ENCODE assay signal across 12 cellular contexts in the genomic region with DNA sequence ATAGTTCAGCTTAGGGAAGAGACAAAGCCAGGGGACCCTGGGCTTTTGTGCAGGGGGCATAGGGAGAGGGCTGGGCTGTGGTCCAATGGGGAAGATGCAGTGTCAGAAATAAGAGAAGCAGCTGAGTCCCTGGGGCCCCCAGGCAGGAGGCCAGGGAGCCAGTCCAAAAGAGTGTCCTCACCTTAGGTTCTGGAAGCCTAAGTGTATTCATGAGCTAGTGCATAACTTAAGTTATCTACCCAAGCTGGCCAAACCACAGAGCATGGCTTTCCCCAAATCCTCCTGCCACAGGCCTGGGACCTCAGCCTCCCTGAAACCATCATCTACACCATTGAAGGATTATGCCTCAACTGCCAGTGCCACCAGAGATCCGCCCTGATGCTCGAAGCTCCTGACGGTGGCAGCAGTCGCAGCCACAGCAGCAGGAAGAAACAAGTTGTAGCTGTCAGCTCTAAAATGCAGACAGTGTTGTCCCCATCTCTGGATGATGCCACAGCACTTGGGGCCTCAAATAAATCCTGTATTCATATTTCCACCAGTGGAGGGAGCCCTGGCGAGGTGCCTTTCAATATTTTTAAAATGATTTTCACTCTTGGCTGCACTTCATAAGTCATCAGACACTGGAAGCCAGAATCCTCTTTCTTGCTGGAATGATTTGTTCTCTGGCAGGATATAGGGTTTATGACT.
DNase-seq lines count a peak whose midpoint lies in the region; ATAC-seq and TF ChIP-seq lines count a peak whose summit lies in the region.
"Had no signal": no experiment of that assay in that cellular context is flagged by ENCODE, and none has a peak within 500 bp of the region (broad histone marks: within the 10 kb centered on the region; RNA-seq: fewer than 3 reads in every experiment).

No MANE protein-coding gene starts in this region.

- TF ChIP-seq POLR2A in tibial nerve (IDR thresholded peaks at IDR 0.05) = no peak

- TF ChIP-seq EP300 in tibial nerve (IDR thresholded peaks at IDR 0.05) = no peak

- WGBS in heart right ventricle, 2 donors = 64 to 69% methylated on average over 5 of the region's 5 CpGs
- 49% methylated on average over 5 of the region's 5 CpGs for WGBS in right cardiac atrium
- WGBS in tibial nerve, 2 donors = 60 to 65% methylated on average over 5 of the region's 5 CpGs

- DNase-seq in heart right ventricle = no peak
- DNase-seq in right cardiac atrium = no peak
- peak; percentile 1 for DNase-seq in RPMI8226
- peak; percentile 58 for DNase-seq in inferior parietal cortex (ENCODE audit: extremely low spot score)
- DNase-seq in tibial nerve (ENCODE audit: low spot score in 2 of 2) = peak in 1 of 2 donors; percentile 40
- no peak for DNase-seq in SKM-1 (lab: John Stamatoyannopoulos, UW; ENCODE audit: unreplicated experiment)
- DNase-seq in GM03348 (ENCODE audit: low spot score) = no peak
- DNase-seq: activated CD4-positive, alpha-beta T cell treated with anti-CD3 and anti-CD28 coated beads, Interleukin-2, amount 50 U/mL, for 1 hour; left colon; NCI-H1048 had no signal

- TF ChIP-seq CTCF in heart right ventricle (IDR thresholded peaks at IDR 0.05) (peak in 6 of 9 donors; percentile 27 to 54 (median 40)), tibial nerve (IDR thresholded peaks at IDR 0.05) (peak in 4 of 5 experiments; percentile 11 to 37 (median 20))

- H3K4me1 ChIP-seq in heart right ventricle (peaks cover 0 to 16% (median 5%) of the 10 kb centered on the region in 9 donors), right cardiac atrium (ENCODE audit: control insufficient read depth, insufficient read depth, low read length) (no peaks in the 10 kb centered on the region), tibial nerve (peaks cover 0 to 29% (median 0%) of the 10 kb centered on the region in 4 donors)

- intact Hi-C loops in heart right ventricle (cut with DNase I) = loop anchor here in 4 of 10 donors (5.0 to 10.0 kb wide), 4 partner anchors 223 to 585 kb away; partner anchors contain the start of gene GRID1 (in 1 of the 4)
- intact Hi-C loops in right cardiac atrium (cut with DNase I) = no loop called here

- no peak overlapping the region for H3K4me3 ChIP-seq in heart right ventricle
- H3K4me3 ChIP-seq in right cardiac atrium (ENCODE audit: low read length) = no peak overlapping the region
- H3K4me3 ChIP-seq in tibial nerve = no peak overlapping the region

- H3K9me3 ChIP-seq in heart right ventricle (no peaks in the 10 kb centered on the region), right cardiac atrium (ENCODE audit: control insufficient read depth, low read length) (no peaks in the 10 kb centered on the region), tibial nerve (no peaks in the 10 kb centered on the region)

- ATAC-seq in heart right ventricle = peak in 3 of 8 donors; percentile 16 to 62 (median 45)
- ATAC-seq in right cardiac atrium = no peak
- ATAC-seq in HG02588 (IDR thresholded peaks at IDR 0.05; ENCODE audit: unreplicated experiment) = no peak
- ATAC-seq: left colon had no signal

- no peaks in the 10 kb centered on the region for H3K36me3 ChIP-seq in heart right ventricle
- H3K36me3 ChIP-seq in tibial nerve = no peaks in the 10 kb centered on the region

- H3K27me3 ChIP-seq in heart right ventricle (no peaks in the 10 kb centered on the region), right cardiac atrium (ENCODE audit: control insufficient read depth, insufficient read depth) (no peaks in the 10 kb centered on the region), tibial nerve (no peaks in the 10 kb centered on the region)

- H3K27ac ChIP-seq in heart right ventricle (no peak overlapping the region), right cardiac atrium (ENCODE audit: low read length) (no peak overlapping the region), tibial nerve (peak overlapping the region in 1 of 4 donors; percentile 60)
- H3K27ac ChIP-seq: epithelial cell of prostate had no signal

Comparison
In these comparisons a context has a peak if more than half of its experiments do, and no peak if none do; other contexts are left out.
1. DNase-seq: peak in RPMI8226 (single experiment) and inferior parietal cortex (single experiment); none in heart right ventricle (0 of 2), right cardiac atrium (0 of 3), SKM-1 (single experiment) and GM03348 (single experiment).